ENCODE assay signal across 8 cellular contexts in genomic region chr3:39407259-39407629, GRCh38. TPM values are rescaled to one million over a fixed set of nuclear protein-coding genes. Genes with fewer than 3 reads are reported as not detected.
A peak's percentile ranks its signal among the peaks of the same experiment; 100 is the strongest.
DNase-seq lines count a peak whose midpoint lies in the region; ATAC-seq and TF ChIP-seq lines count a peak whose summit lies in the region.

No MANE protein-coding gene starts in this region.

- H3K4me3 ChIP-seq in HAP-1 (peak overlapping the region; percentile 75), right cardiac atrium (ENCODE audit: low read length) (peak overlapping the region; percentile 62), skeletal muscle tissue (ENCODE audit: low read length in 3 of 3) (peak overlapping the region; percentile 90 to 96 (median 92))

- H3K27ac ChIP-seq in right cardiac atrium (ENCODE audit: low read length), result no peak overlapping the region
- H3K27ac ChIP-seq in skeletal muscle tissue (ENCODE audit: low read depth, low read length), result peak overlapping the region; percentile 65

- no peaks in the 10 kb centered on the region for H3K27me3 Mint-ChIP-seq in WTC11 (ENCODE audit: low read depth)

- peaks cover 18% of the 10 kb centered on the region for H3K4me1 ChIP-seq in HAP-1
- peaks cover 3% of the 10 kb centered on the region for H3K4me1 ChIP-seq in right cardiac atrium (ENCODE audit: control insufficient read depth, insufficient read depth, low read length)
- peaks cover 15 to 18% (median 17%) of the 10 kb centered on the region in 3 donors for H3K4me1 ChIP-seq in skeletal muscle tissue (ENCODE audit: control insufficient read depth in 3 of 3, insufficient read depth in 3 of 3, low read length in 3 of 3)

- H3K27ac Mint-ChIP-seq in WTC11, result peak overlapping the region; percentile 98

- H3K9me3 ChIP-seq in HAP-1 (no peaks in the 10 kb centered on the region), right cardiac atrium (ENCODE audit: control insufficient read depth, low read length) (no peaks in the 10 kb centered on the region), skeletal muscle tissue (ENCODE audit: control insufficient read depth in 3 of 3, low read length in 3 of 3) (no peaks in the 10 kb centered on the region)

- H3K9ac ChIP-seq in skeletal muscle tissue (ENCODE audit: low read depth in 1 of 3, low read length in 3 of 3), result peak overlapping the region; percentile 80 to 93 (median 85)

- TF ChIP-seq CTCF in WTC11 (IDR thresholded peaks at IDR 0.05) (no peak), GM10248 (IDR thresholded peaks at IDR 0.05; ENCODE audit: control extremely low read depth, extremely low read depth, low read depth, missing control alignments) (no peak), GM13976 (IDR thresholded peaks at IDR 0.05; ENCODE audit: borderline replicate concordance, control extremely low read depth, extremely low read depth, insufficient read depth, missing control alignments) (no peak)

- no peaks in the 10 kb centered on the region for H3K27me3 ChIP-seq in HAP-1 (ENCODE audit: low read depth)
- no peaks in the 10 kb centered on the region for H3K27me3 ChIP-seq in right cardiac atrium (ENCODE audit: control insufficient read depth, insufficient read depth)
- H3K27me3 ChIP-seq in skeletal muscle tissue (ENCODE audit: control insufficient read depth in 3 of 3, insufficient read depth in 3 of 3, low read length in 3 of 3), result no peaks in the 10 kb centered on the region

- CTCF ChIA-PET in WTC11 (lab: Charles Lee), result interaction anchor here (0.7 to 1.4 kb wide), 2 partner anchors 10 to 29 kb away, joined by 3 to 5 read pairs; no protein-coding TSS in a partner anchor
- CTCF ChIA-PET in GM10248 (lab: Yijun Ruan, JAX), result interaction anchor here (0.8 to 4.8 kb wide), 10 partner anchors 9 to 119 kb away, joined by 3 to 20 read pairs (median 5); no protein-coding TSS in a partner anchor

- ATAC-seq in WTC11 (no peak), right cardiac atrium (no peak), HG03354 (IDR thresholded peaks at IDR 0.05; ENCODE audit: poor library complexity, severe bottlenecking, unreplicated experiment) (no peak)

- peaks cover 57% of the 10 kb centered on the region for H3K36me3 ChIP-seq in HAP-1 (replicated peaks)
- H3K36me3 ChIP-seq in skeletal muscle tissue (ENCODE audit: control insufficient read depth in 3 of 3, insufficient read depth in 3 of 3, low read length in 3 of 3), result peaks cover 25 to 39% (median 33%) of the 10 kb centered on the region in 3 donors

- WGBS in right cardiac atrium, result 7% methylated on average over 9 of the region's 9 CpGs

- H3K36me3 Mint-ChIP-seq in WTC11, result peaks cover 53% of the 10 kb centered on the region

- POLR2A ChIA-PET in WTC11 (lab: Charles Lee) (interaction anchor here (0.6 to 4.3 kb wide), 4 partner anchors 9 to 502 kb away, joined by 3 to 24 read pairs (median 4); no protein-coding TSS in a partner anchor), GM10248 (lab: Yijun Ruan, JAX) (interaction anchor here (0.8 to 1.2 kb wide), 5 partner anchors 10 to 1410 kb away, joined by 3 to 6 read pairs (median 4); no protein-coding TSS in a partner anchor)

- no peak for DNase-seq in HAP-1 (ENCODE audit: low spot score in 2 of 2)
- no peak for DNase-seq in WTC11 (ENCODE audit: low spot score)
- no peak for DNase-seq in right cardiac atrium
- DNase-seq in GM10248 (ENCODE audit: extremely low spot score), result no peak
- DNase-seq in NAMALWA (ENCODE audit: low spot score), result no peak
- DNase-seq in GM13976 (ENCODE audit: low spot score), result no peak

- in situ Hi-C loops in HAP-1 (cut with MboI; ENCODE audit: low sequenced_read_pairs), result no loop called here
- in situ Hi-C loops in GM13976 (cut with MboI; ENCODE audit: low sequenced_read_pairs, unreplicated experiment), result no loop called here

- H3K4me1 Mint-ChIP-seq in WTC11, result peaks cover 54% of the 10 kb centered on the region

- intact Hi-C loops in right cardiac atrium (cut with DNase I), result no loop called here

- peak overlapping the region; percentile 88 for H3K4me3 Mint-ChIP-seq in WTC11

- no peaks in the 10 kb centered on the region for H3K9me3 Mint-ChIP-seq in WTC11

TF ChIP-seq in WTC11, 78 proteins besides CTCF, POLR2A, EP300 and RAD21:
- TF ChIP-seq ZNF281 (CRISPR knock-in tag; IDR thresholded peaks at IDR 0.05) (no peak), ATF1 (CRISPR knock-in tag; IDR thresholded peaks at IDR 0.05) (no peak), EMX1 (CRISPR knock-in tag; IDR thresholded peaks at IDR 0.05) (0 out of 2 replicates have a peak, but pooled peaks have one; percentile 17), ZNF232 (CRISPR knock-in tag; IDR thresholded peaks at IDR 0.05) (no peak), JAZF1 (CRISPR knock-in tag; IDR thresholded peaks at IDR 0.05) (no peak)

RNA-seq across cellular contexts. Expression of gene RPSA, which starts 0.7 kb away (rescaled TPM):
- 2,455 to 2,509 TPM (median 2,505 TPM) in 3 replicates for total RNA-seq in WTC11 (2021)
- 100 to 1,000 TPM; 446 to 642 (median 525) TPM for total RNA-seq in right cardiac atrium
- polyA plus RNA-seq in right cardiac atrium, result 619 TPM
- 1,387 TPM for total RNA-seq in skeletal muscle tissue

RNA-seq across cellular contexts. Expression of gene SLC25A38, which starts 24.1 kb away (rescaled TPM):
- total RNA-seq in WTC11 (2021), result 34.9 to 37.3 TPM (median 36.7 TPM) in 3 replicates
- total RNA-seq in right cardiac atrium, result 10 to 100 TPM; 11.1 to 19.9 (median 13.0) TPM
- 13.0 TPM for polyA plus RNA-seq in right cardiac atrium
- total RNA-seq in skeletal muscle tissue, result 13.6 TPM
